In genomic region chr3:13509066-13509815, GRCh38 we compare ENCODE assay signal across 18 cellular contexts. TPM values are rescaled to one million over a fixed set of nuclear protein-coding genes. Genes with fewer than 3 reads are reported as not detected.
A peak's percentile ranks its signal among the peaks of the same experiment; 100 is the strongest.
DNase-seq lines count a peak whose midpoint lies in the region; ATAC-seq and TF ChIP-seq lines count a peak whose summit lies in the region.
"Had no signal": no experiment of that assay in that cellular context is flagged by ENCODE, and none has a peak within 500 bp of the region (broad histone marks: within the 10 kb centered on the region; RNA-seq: fewer than 3 reads in every experiment).

No MANE protein-coding gene starts in this region.

- H2AFZ ChIP-seq in hepatocyte: no peak overlapping the region

- no peaks in the 10 kb centered on the region for H3K36me3 Mint-ChIP-seq in chondrocyte (ENCODE audit: low read depth)
- H3K36me3 Mint-ChIP-seq: CD4-positive, alpha-beta memory T cell had no signal

- no peaks in the 10 kb centered on the region for H3K27me3 ChIP-seq in right atrium auricular region
- no peaks in the 10 kb centered on the region for H3K27me3 ChIP-seq in lower lobe of right lung (ENCODE audit: low read depth)
- H3K27me3 ChIP-seq in upper lobe of right lung: no peaks in the 10 kb centered on the region
- H3K27me3 ChIP-seq in hepatocyte: no peaks in the 10 kb centered on the region
- H3K27me3 ChIP-seq: BE2C had no signal

- H3K4me1 ChIP-seq in right atrium auricular region (peaks cover 0 to 18% of the 10 kb centered on the region in 2 donors), lower lobe of right lung (no peaks in the 10 kb centered on the region), upper lobe of right lung (no peaks in the 10 kb centered on the region), hepatocyte (ENCODE audit: insufficient read depth) (peaks cover 24% of the 10 kb centered on the region)
- H3K4me1 ChIP-seq: BE2C had no signal

- H3K9me3 ChIP-seq in right atrium auricular region: no peaks in the 10 kb centered on the region
- H3K9me3 ChIP-seq in lower lobe of right lung: no peaks in the 10 kb centered on the region
- no peaks in the 10 kb centered on the region for H3K9me3 ChIP-seq in upper lobe of right lung
- H3K9me3 ChIP-seq in hepatocyte (ENCODE audit: low read depth): no peaks in the 10 kb centered on the region
- H3K9me3 ChIP-seq: BE2C had no signal

- H3K4me3 ChIP-seq in right atrium auricular region: no peak overlapping the region
- no peak overlapping the region for H3K4me3 ChIP-seq in lower lobe of right lung
- H3K4me3 ChIP-seq in upper lobe of right lung: no peak overlapping the region
- no peak overlapping the region for H3K4me3 ChIP-seq in hepatocyte

- peaks cover 38% of the 10 kb centered on the region for H3K4me1 Mint-ChIP-seq in chondrocyte (ENCODE audit: low read depth)
- H3K4me1 Mint-ChIP-seq: CD4-positive, alpha-beta memory T cell had no signal

- no peaks in the 10 kb centered on the region for H3K9me3 Mint-ChIP-seq in chondrocyte (ENCODE audit: low read depth)
- H3K9me3 Mint-ChIP-seq: CD4-positive, alpha-beta memory T cell had no signal

- H3K27ac ChIP-seq in right atrium auricular region (no peak overlapping the region), lower lobe of right lung (no peak overlapping the region), upper lobe of right lung (no peak overlapping the region), hepatocyte (no peak overlapping the region)
- H3K27ac ChIP-seq: 22Rv1 had no signal

- H3K27me3 Mint-ChIP-seq in chondrocyte (ENCODE audit: low read depth): no peaks in the 10 kb centered on the region
- H3K27me3 Mint-ChIP-seq: CD4-positive, alpha-beta memory T cell had no signal

- no peak for ATAC-seq in Right ventricle myocardium inferior
- no peak for ATAC-seq in lower lobe of right lung
- ATAC-seq in upper lobe of right lung: no peak

- no peak overlapping the region for H3K4me2 ChIP-seq in hepatocyte

- H3K9me2 ChIP-seq in hepatocyte (replicated peaks; ENCODE audit: insufficient read depth): no peaks in the 10 kb centered on the region

- H3K4me3 Mint-ChIP-seq in chondrocyte (ENCODE audit: unreplicated experiment): no peak overlapping the region
- H3K4me3 Mint-ChIP-seq: CD4-positive, alpha-beta memory T cell had no signal

- 77% methylated on average over 14 of the region's 15 CpGs for WGBS in hepatocyte (ENCODE audit: low lambda C conversion rate, missing lambda C conversion rate)

- intact Hi-C loops in Right ventricle myocardium inferior (cut with DNase I) (no loop called here), lower lobe of right lung (cut with DNase I) (no loop called here), upper lobe of right lung (cut with DNase I) (no loop called here)

- no peaks in the 10 kb centered on the region for H3K79me2 ChIP-seq in hepatocyte

- no peaks in the 10 kb centered on the region for H4K20me1 ChIP-seq in hepatocyte (ENCODE audit: insufficient read depth, poor library complexity, severe bottlenecking)

- H3K27ac Mint-ChIP-seq in chondrocyte (ENCODE audit: unreplicated experiment): no peak overlapping the region
- H3K27ac Mint-ChIP-seq: CD4-positive, alpha-beta memory T cell had no signal

- TF ChIP-seq CTCF in right atrium auricular region (IDR thresholded peaks at IDR 0.05): no peak
- TF ChIP-seq CTCF in chondrocyte (IDR thresholded peaks at IDR 0.05): no peak
- no peak for TF ChIP-seq CTCF in lower lobe of right lung (IDR thresholded peaks at IDR 0.05)
- TF ChIP-seq CTCF in upper lobe of right lung (IDR thresholded peaks at IDR 0.05): no peak
- no peak for TF ChIP-seq CTCF in hepatocyte (IDR thresholded peaks at IDR 0.05; ENCODE audit: poor library complexity)

- H3K36me3 ChIP-seq in right atrium auricular region: no peaks in the 10 kb centered on the region
- peaks cover 4% of the 10 kb centered on the region for H3K36me3 ChIP-seq in lower lobe of right lung
- no peaks in the 10 kb centered on the region for H3K36me3 ChIP-seq in upper lobe of right lung
- no peaks in the 10 kb centered on the region for H3K36me3 ChIP-seq in hepatocyte (replicated peaks; ENCODE audit: insufficient read depth, low read depth)
- H3K36me3 ChIP-seq: BE2C had no signal

- peak; percentile 21 for DNase-seq in Right ventricle myocardium inferior (ENCODE audit: missing footprints)
- DNase-seq in right atrium auricular region (ENCODE audit: low spot score): no peak
- DNase-seq in chondrocyte (ENCODE audit: low spot score): peak; percentile 79
- peak; percentile 38 for DNase-seq in lower lobe of right lung
- peak; percentile 55 for DNase-seq in upper lobe of right lung
- no peak for DNase-seq in AG20443 (ENCODE audit: low spot score)
- DNase-seq in NCI-H2107 (lab: John Stamatoyannopoulos, UW): no peak
- no peak for DNase-seq in hepatocyte (ENCODE audit: low spot score)
- DNase-seq: BE2C; Calu3; CD4-positive, alpha-beta memory T cell; DMS53; NCI-H187 treated with DMSO at 0.1 percent for 48 hours; NCI-H526 treated with DMSO at 0.1 percent for 48 hours; NK-92 treated with Interleukin-12 subunit alpha and Interleukin-12 subunit beta, amount 100 ng/mL, for 24 hours had no signal

RNA-seq across cellular contexts. Expression of gene HDAC11, which starts 29.1 kb away (rescaled TPM):
- total RNA-seq in Right ventricle myocardium inferior (37.5 TPM), right atrium auricular region (10 to 100 TPM; 30.6 to 30.7 TPM), chondrocyte (10.7 to 16.5 TPM (median 15.2 TPM) in 3 replicates), lower lobe of right lung (18.2 TPM), upper lobe of right lung (15.0 TPM), hepatocyte (8.1 and 8.4 TPM in 2 replicates)
- polyA plus RNA-seq in hepatocyte: 12.3 and 17.2 TPM in 2 replicates

RNA-seq across cellular contexts. Expression of gene FBLN2, which starts 39.7 kb away (rescaled TPM):
- total RNA-seq in Right ventricle myocardium inferior (81.1 TPM), right atrium auricular region (100 to 1,000 TPM; 122 to 185 TPM), chondrocyte (284 to 413 TPM (median 394 TPM) in 3 replicates), lower lobe of right lung (40.8 TPM), upper lobe of right lung (32.9 TPM), hepatocyte (73.8 and 75.8 TPM in 2 replicates)
- polyA plus RNA-seq in hepatocyte: 76.2 and 85.6 TPM in 2 replicates
- total RNA-seq: Calu3; CD4-positive, alpha-beta memory T cell; H4; OCI-LY7 had no signal
- polyA plus RNA-seq: CD4-positive, alpha-beta memory T cell had no signal

Comparison
In these comparisons a context has a peak if more than half of its experiments do, and no peak if none do; other contexts are left out.
1. DNase-seq: peak in Right ventricle myocardium inferior (single experiment), chondrocyte (single experiment), lower lobe of right lung (single experiment) and upper lobe of right lung (single experiment); none in right atrium auricular region (single experiment), AG20443 (single experiment), NCI-H2107 (single experiment) and hepatocyte (single experiment).